Comparison of ENCODE assay signal across 15 cellular contexts in genomic region chr16:54577566-54578180, GRCh38.
A peak's percentile ranks its signal among the peaks of the same experiment; 100 is the strongest.
DNase-seq lines count a peak whose midpoint lies in the region; TF ChIP-seq lines count a peak whose summit lies in the region.
"Had no signal": no experiment of that assay in that cellular context is flagged by ENCODE, and none has a peak within 500 bp of the region (broad histone marks: within the 10 kb centered on the region; RNA-seq: fewer than 3 reads in every experiment).

No MANE protein-coding gene starts in this region.

- no peaks in the 10 kb centered on the region; a peak in 1 of 5 replicates for H3K9me3 Mint-ChIP-seq in H9
- peaks cover 5% of the 10 kb centered on the region for H3K9me3 Mint-ChIP-seq in nephron progenitor cell
- H3K9me3 Mint-ChIP-seq in glutamatergic neuron (ENCODE audit: unreplicated experiment): peaks cover 1% of the 10 kb centered on the region

- no peak overlapping the region for H2BK20ac ChIP-seq in H9 (ENCODE audit: low read depth, low read length, poor library complexity, severe bottlenecking)

- H3K4ac ChIP-seq in H9 (ENCODE audit: low read depth, low read length): no peak overlapping the region

- WGBS in H9 (ENCODE audit: extremely low coverage, insufficient read length, low lambda C conversion rate): no CpG with 5 or more reads among the region's 21 CpGs
- WGBS in ectodermal cell, 2 experiments: 9 to 11% methylated on average over 21 of the region's 21 CpGs

- H2BK15ac ChIP-seq in H9 (ENCODE audit: low read depth, low read length): no peak overlapping the region

- peaks cover 7% of the 10 kb centered on the region for H3K27me3 Mint-ChIP-seq in H9 (ENCODE audit: low read depth)
- peaks cover 23% of the 10 kb centered on the region for H3K27me3 Mint-ChIP-seq in nephron progenitor cell (ENCODE audit: low read depth, poor library complexity)
- peaks cover 2% of the 10 kb centered on the region for H3K27me3 Mint-ChIP-seq in glutamatergic neuron (ENCODE audit: unreplicated experiment)

- H3K18ac ChIP-seq in H9 (ENCODE audit: insufficient read length, low read depth, low read length): no peak overlapping the region

- no peaks in the 10 kb centered on the region for H3K4me1 ChIP-seq in H9 (ENCODE audit: insufficient read depth, low read length)
- H3K4me1 ChIP-seq in ectodermal cell (ENCODE audit: control insufficient read depth, insufficient read depth, low read length): peaks cover 33% of the 10 kb centered on the region

- H4K20me1 ChIP-seq in H9 (ENCODE audit: control insufficient read depth, insufficient read depth, insufficient read length): no peaks in the 10 kb centered on the region

- H3K4me3 Mint-ChIP-seq in H9: peak overlapping the region in 1 of 2 experiments; percentile 51; a peak in 1 of 5 replicates
- H3K4me3 Mint-ChIP-seq in nephron progenitor cell: peak overlapping the region; percentile 34
- no peak overlapping the region for H3K4me3 Mint-ChIP-seq in glutamatergic neuron (ENCODE audit: unreplicated experiment)
- H3K4me3 Mint-ChIP-seq: CD4-positive, CD25-positive, alpha-beta regulatory T cell had no signal

- H2BK12ac ChIP-seq in H9 (ENCODE audit: insufficient read length, low read depth, low read length): no peak overlapping the region

- no peak overlapping the region for H2BK120ac ChIP-seq in H9 (ENCODE audit: low read depth, low read length, poor library complexity, severe bottlenecking)

- no peak for TF ChIP-seq CTCF in H9 (conservative IDR thresholded peaks at IDR 0.05)
- no peak for TF ChIP-seq CTCF in nephron progenitor cell (IDR thresholded peaks at IDR 0.05)
- no peak for TF ChIP-seq CTCF in glutamatergic neuron (IDR thresholded peaks at IDR 0.05; ENCODE audit: partially characterized antibody, unreplicated experiment)

- no peak overlapping the region for H3K56ac ChIP-seq in H9 (ENCODE audit: insufficient read length, low read depth, low read length)

- H3K14ac ChIP-seq in H9 (ENCODE audit: insufficient read depth, low read length): peak overlapping the region; percentile 41; the same call in 1 of the 2 replicates

- H3K27ac ChIP-seq in H9 (ENCODE audit: insufficient read length, low read depth, low read length): no peak overlapping the region
- H3K27ac ChIP-seq in ectodermal cell (ENCODE audit: insufficient read depth, low read depth, low read length, poor library complexity, severe bottlenecking): peak overlapping the region; percentile 94

- H3K4me2 ChIP-seq in H9 (ENCODE audit: insufficient read depth, insufficient read length, low read length): no peak overlapping the region

- H3K27me3 ChIP-seq in H9 (ENCODE audit: insufficient read depth, low read length): no peaks in the 10 kb centered on the region
- peaks cover 4% of the 10 kb centered on the region for H3K27me3 ChIP-seq in ectodermal cell (ENCODE audit: control insufficient read depth, insufficient read depth, low read length, poor library complexity, severe bottlenecking)

- H3K4me1 Mint-ChIP-seq in H9 (peaks cover 31% of the 10 kb centered on the region in 2 experiments), nephron progenitor cell (peaks cover 23% of the 10 kb centered on the region), glutamatergic neuron (ENCODE audit: low read depth, unreplicated experiment) (peaks cover 2% of the 10 kb centered on the region)

- H3K36me3 Mint-ChIP-seq in H9 (ENCODE audit: insufficient read depth in 1 of 3, low read depth in 3 of 3) (no peaks in the 10 kb centered on the region), nephron progenitor cell (ENCODE audit: low read depth) (no peaks in the 10 kb centered on the region), glutamatergic neuron (ENCODE audit: unreplicated experiment) (no peaks in the 10 kb centered on the region)
- H3K36me3 Mint-ChIP-seq: CD4-positive, CD25-positive, alpha-beta regulatory T cell had no signal

- H3K79me1 ChIP-seq in H9 (ENCODE audit: insufficient read depth, low read depth, low read length, poor library complexity, severe bottlenecking): no peaks in the 10 kb centered on the region

- DNase-seq in H9: peak; percentile 40
- peak; percentile 20 for DNase-seq in nephron progenitor cell
- DNase-seq in superior temporal gyrus (ENCODE audit: extremely low spot score): no peak
- DNase-seq in stimulated activated CD4-positive, alpha-beta T cell treated with anti-CD3 and anti-CD28 coated beads, Interleukin-4, amount 100 ng/mL, for 24 hours: no peak
- DNase-seq in glutamatergic neuron: no peak
- no peak for DNase-seq in T-helper 1 cell
- DNase-seq: CD4-positive, CD25-positive, alpha-beta regulatory T cell; DMS79; Kasumi-1; NCI-H1694 treated with DMSO at 0.1 percent for 48 hours; NCI-H2081 treated with DMSO at 0.1 percent for 48 hours; NCI-H2171 treated with DMSO at 0.1 percent for 48 hours; NCI-H446; NCI-H526 had no signal

- no peak overlapping the region for H3K4me3 ChIP-seq in ectodermal cell (ENCODE audit: insufficient read depth, low read depth, low read length)

- H2AFZ ChIP-seq in H9 (ENCODE audit: low read length): no peak overlapping the region

- no peaks in the 10 kb centered on the region for H3K9me3 ChIP-seq in H9 (ENCODE audit: control insufficient read depth, low read depth, low read length)
- no peaks in the 10 kb centered on the region for H3K9me3 ChIP-seq in ectodermal cell (ENCODE audit: control insufficient read depth, low read length)

- no peaks in the 10 kb centered on the region for H3K36me3 ChIP-seq in ectodermal cell (ENCODE audit: control insufficient read depth, insufficient read depth, low read length)

- H4K5ac ChIP-seq in H9 (ENCODE audit: insufficient read length, low read depth, low read length): no peak overlapping the region

- H3K23me2 ChIP-seq in H9 (ENCODE audit: insufficient read length, low read depth, low read length, poor library complexity, severe bottlenecking): no peaks in the 10 kb centered on the region

- no peak overlapping the region for H4K8ac ChIP-seq in H9 (replicated peaks; ENCODE audit: insufficient read length, low read depth, low read length)

- H3K79me2 ChIP-seq in H9 (ENCODE audit: insufficient read depth, low read length): no peaks in the 10 kb centered on the region

- no peak overlapping the region for H3K23ac ChIP-seq in H9 (ENCODE audit: insufficient read length, low read depth, low read length)

- no peak overlapping the region for H3K9ac ChIP-seq in H9 (ENCODE audit: extremely low read depth, insufficient read length, low read length)

- no peak overlapping the region for H2AK5ac ChIP-seq in H9 (ENCODE audit: insufficient read length, low read length)

- H2BK5ac ChIP-seq in H9 (ENCODE audit: insufficient read length, low read length): no peak overlapping the region

- H4K91ac ChIP-seq in H9 (ENCODE audit: insufficient read length, low read depth, low read length): no peak overlapping the region

- peak overlapping the region; percentile 65 to 89 (median 89); a peak in 5 of 7 replicates for H3K27ac Mint-ChIP-seq in H9
- H3K27ac Mint-ChIP-seq in nephron progenitor cell: no peak overlapping the region
- H3K27ac Mint-ChIP-seq in glutamatergic neuron (ENCODE audit: unreplicated experiment): no peak overlapping the region
- H3K27ac Mint-ChIP-seq: CD4-positive, CD25-positive, alpha-beta regulatory T cell had no signal

- H3T11ph ChIP-seq in H9 (ENCODE audit: low read length): no peak overlapping the region

Comparison
In these comparisons a context has a peak if more than half of its experiments do, and no peak if none do; other contexts are left out.
1. DNase-seq: peak in H9 (single experiment) and nephron progenitor cell (single experiment); none in superior temporal gyrus (single experiment), stimulated activated CD4-positive, alpha-beta T cell treated with anti-CD3 and anti-CD28 coated beads, Interleukin-4, amount 100 ng/mL, for 24 hours (single experiment), glutamatergic neuron (single experiment) and T-helper 1 cell (0 of 5).
2. H3K27ac Mint-ChIP-seq: peak in H9 (3 of 3); none in nephron progenitor cell (single experiment) and glutamatergic neuron (single experiment).